Comparison of ENCODE assay signal across 27 cellular contexts in the genomic region with DNA sequence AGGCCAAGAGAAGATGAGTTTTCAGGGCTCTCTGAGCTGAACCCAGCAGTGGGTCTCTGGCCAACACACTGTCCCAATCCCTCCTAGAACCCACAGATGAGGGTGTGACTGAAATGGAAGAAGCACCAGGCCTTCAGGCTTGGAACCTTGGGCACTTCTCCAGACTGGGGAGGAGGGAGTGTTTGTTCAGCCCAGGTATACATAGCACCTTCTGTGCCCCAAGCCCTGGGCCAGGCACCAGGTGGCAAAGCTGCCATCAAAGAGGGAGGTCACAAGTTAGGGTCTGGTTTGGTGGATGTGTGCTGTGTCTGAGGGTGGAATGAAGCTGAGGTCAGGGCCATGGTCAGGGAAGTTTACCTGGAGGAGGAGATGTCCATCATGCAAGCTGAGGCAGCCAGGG. TPM values are rescaled to one million over a fixed set of nuclear protein-coding genes. Genes with fewer than 3 reads are reported as not detected.
"Had no signal": no experiment of that assay in that cellular context is flagged by ENCODE, and none has a peak within 500 bp of the region (broad histone marks: within the 10 kb centered on the region; RNA-seq: fewer than 3 reads in every experiment).

No MANE protein-coding gene starts in this region.

- H3K27me3 Mint-ChIP-seq: activated naive CD8-positive, alpha-beta T cell had no signal

- H3K9me3 ChIP-seq: Peyer's patch, SJSA1 had no signal

- H3K4me3 Mint-ChIP-seq: activated CD8-positive, alpha-beta T cell treated with anti-CD3 and anti-CD28 coated beads, Interleukin-2, amount 10 ng/mL, durations not matched to agents 7 days and 5 days; activated naive CD4-positive, alpha-beta T cell treated with anti-CD3 and anti-CD28 coated beads for 36 hours; activated naive CD8-positive, alpha-beta T cell; brain; T-helper 1 cell treated with Interleukin-12 subunit alpha and Interleukin-12 subunit beta and Interleukin-4 antibody, amounts not matched to agents 30 μg/mL and 1 μg/mL, for 36 hours had no signal

- DNase-seq: activated CD4-positive, alpha-beta T cell treated with anti-CD3 and anti-CD28 coated beads for 4 hours; activated CD8-positive, alpha-beta memory T cell treated with anti-CD3 and anti-CD28 coated beads, Interleukin-2, amount 50 U/mL, for 48 hours; activated CD8-positive, alpha-beta T cell treated with anti-CD3 and anti-CD28 coated beads, Interleukin-2, amount 10 ng/mL, durations not matched to agents 7 days and 5 days; activated gamma-delta T cell; activated naive CD4-positive, alpha-beta T cell treated with anti-CD3 and anti-CD28 coated beads for 36 hours; activated T-cell treated with anti-CD3 and anti-CD28 coated beads, Interleukin-2, amount 50 U/mL, for 1 hour; amygdala; Kasumi-1; KBM-7; NCI-H1105 treated with DMSO at 0.1 percent for 48 hours; NCI-H1436 treated with DMSO at 0.1 percent for 48 hours; NCI-H1930; NCI-H2107; NCI-H345; NCI-H510A; NCI-H69; Peyer's patch; SHP77 had no signal

- H3K27ac ChIP-seq: cardiac muscle cell, Peyer's patch, RWPE1, SJSA1 had no signal

- FAIRE-seq: astrocyte had no signal

- H3K27me3 ChIP-seq: cardiac muscle cell, Peyer's patch, SJSA1 had no signal

- H3K4me1 ChIP-seq: Peyer's patch, SJSA1 had no signal

- H3K4me3 ChIP-seq: cardiac muscle cell, Peyer's patch, SJSA1 had no signal

- ATAC-seq: activated CD4-positive, CD25-positive, alpha-beta regulatory T cell treated with anti-CD3 and anti-CD28 coated beads, Interleukin-2, amount 50 U/mL, for 24 hours; activated CD8-positive, alpha-beta T cell treated with anti-CD3 and anti-CD28 coated beads, Interleukin-2, amount 10 ng/mL, durations not matched to agents 7 days and 5 days; SK-N-SH treated with all-trans-retinoic acid at 6 μM for 48 hours had no signal

- H3K9me3 Mint-ChIP-seq: activated naive CD4-positive, alpha-beta T cell treated with anti-CD3 and anti-CD28 coated beads for 36 hours; T-helper 1 cell treated with Interleukin-12 subunit alpha and Interleukin-12 subunit beta and Interleukin-4 antibody, amounts not matched to agents 30 μg/mL and 1 μg/mL, for 36 hours had no signal

- H3K27ac Mint-ChIP-seq: activated CD8-positive, alpha-beta T cell treated with anti-CD3 and anti-CD28 coated beads, Interleukin-2, amount 10 ng/mL, durations not matched to agents 7 days and 5 days; activated naive CD4-positive, alpha-beta T cell treated with anti-CD3 and anti-CD28 coated beads for 36 hours; activated naive CD8-positive, alpha-beta T cell; T-helper 1 cell treated with Interleukin-12 subunit alpha and Interleukin-12 subunit beta and Interleukin-4 antibody, amounts not matched to agents 30 μg/mL and 1 μg/mL, for 36 hours had no signal

- H3K36me3 ChIP-seq: cardiac muscle cell, Peyer's patch had no signal

RNA-seq across cellular contexts. Expression of a gene that starts 15.8 kb away (rescaled TPM):
- total RNA-seq: activated CD8-positive, alpha-beta T cell treated with anti-CD3 and anti-CD28 coated beads, Interleukin-2, amount 10 ng/mL, durations not matched to agents 7 days and 5 days; activated naive CD4-positive, alpha-beta T cell treated with anti-CD3 and anti-CD28 coated beads for 36 hours; astrocyte; cardiac muscle cell; Peyer's patch; SJSA1 had no signal
- polyA plus RNA-seq: cardiac muscle cell had no signal

RNA-seq across cellular contexts. Expression of a gene that starts 30.4 kb away (rescaled TPM):
- total RNA-seq: activated CD8-positive, alpha-beta T cell treated with anti-CD3 and anti-CD28 coated beads, Interleukin-2, amount 10 ng/mL, durations not matched to agents 7 days and 5 days; activated naive CD4-positive, alpha-beta T cell treated with anti-CD3 and anti-CD28 coated beads for 36 hours; astrocyte; cardiac muscle cell; Peyer's patch; SJSA1 had no signal
- polyA plus RNA-seq: cardiac muscle cell had no signal
